In the genomic region with DNA sequence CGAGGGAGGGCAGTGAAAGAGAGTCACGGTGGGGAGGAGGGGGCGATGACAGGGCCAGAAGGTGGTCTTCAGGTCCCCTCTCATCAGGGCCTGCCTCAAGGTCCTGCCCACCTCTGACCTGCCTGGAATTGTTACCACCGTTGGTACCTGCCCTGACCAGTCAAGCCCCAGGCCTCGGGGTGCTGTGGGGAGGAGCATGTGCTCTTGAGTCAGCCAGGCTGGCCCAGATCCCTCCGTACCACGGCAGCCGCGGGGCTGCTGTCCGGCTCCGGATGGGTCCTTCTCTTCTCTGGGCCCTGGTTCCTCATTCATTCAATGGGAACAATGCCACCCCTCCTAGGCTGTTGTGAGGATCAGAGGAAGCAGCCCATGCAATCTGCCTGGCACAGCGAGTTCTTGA, we compare ENCODE assay signal across 2 cellular contexts.
TF ChIP-seq lines count a peak whose summit lies in the region.

No MANE protein-coding gene starts in this region.

TF ChIP-seq in SK-N-SH treated with all-trans-retinoic acid at 6 μM for 48 hours, 23 proteins besides CTCF, POLR2A, EP300 and RAD21 (continued from another document):
- TF ChIP-seq OSR1 (CRISPR knock-in tag; IDR thresholded peaks at IDR 0.05), result no peak
- TF ChIP-seq TCF4 (CRISPR knock-in tag; IDR thresholded peaks at IDR 0.05; ENCODE audit: borderline replicate concordance), result no peak
- no peak for TF ChIP-seq ZC3H10 (CRISPR knock-in tag; IDR thresholded peaks at IDR 0.05)
- no peak for TF ChIP-seq ARNTL (CRISPR knock-in tag; IDR thresholded peaks at IDR 0.05; ENCODE audit: borderline replicate concordance, low read depth)
- no peak for TF ChIP-seq ZFP3 (CRISPR knock-in tag; IDR thresholded peaks at IDR 0.05)
- TF ChIP-seq ISL1 (CRISPR knock-in tag; IDR thresholded peaks at IDR 0.05), result no peak
- TF ChIP-seq ESRRG (CRISPR knock-in tag; IDR thresholded peaks at IDR 0.05), result no peak
- TF ChIP-seq CSRNP3 (CRISPR knock-in tag; IDR thresholded peaks at IDR 0.05), result no peak
- no peak for TF ChIP-seq ZFP30 (CRISPR knock-in tag; IDR thresholded peaks at IDR 0.05)
- no peak for TF ChIP-seq CREB5 (CRISPR knock-in tag; IDR thresholded peaks at IDR 0.05; ENCODE audit: low read depth)
- no peak for TF ChIP-seq TOX (CRISPR knock-in tag; IDR thresholded peaks at IDR 0.05; ENCODE audit: borderline replicate concordance)
- no peak for TF ChIP-seq SNAI2 (CRISPR knock-in tag; IDR thresholded peaks at IDR 0.05)
- no peak for TF ChIP-seq ZNF70 (CRISPR knock-in tag; IDR thresholded peaks at IDR 0.05)
- TF ChIP-seq CSDC2 (CRISPR knock-in tag; IDR thresholded peaks at IDR 0.05), result no peak
- TF ChIP-seq POU6F1 (CRISPR knock-in tag; IDR thresholded peaks at IDR 0.05; ENCODE audit: borderline replicate concordance, low read depth), result no peak
- TF ChIP-seq ZNF8 (CRISPR knock-in tag; IDR thresholded peaks at IDR 0.05), result no peak
- no peak for TF ChIP-seq TSHZ2 (CRISPR knock-in tag; IDR thresholded peaks at IDR 0.05)
TF ChIP-seq in SK-N-SH treated with all-trans-retinoic acid at 6 μM for 48 hours: peak in this region for 0.

TF ChIP-seq in SK-N-SH, 30 proteins besides CTCF, POLR2A, EP300 and RAD21:
- TF ChIP-seq, protein P1, sequence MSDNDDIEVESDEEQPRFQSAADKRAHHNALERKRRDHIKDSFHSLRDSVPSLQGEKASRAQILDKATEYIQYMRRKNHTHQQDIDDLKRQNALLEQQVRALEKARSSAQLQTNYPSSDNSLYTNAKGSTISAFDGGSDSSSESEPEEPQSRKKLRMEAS (IDR thresholded peaks at IDR 0.05; ENCODE audit: low read depth), result no peak
- no peak for TF ChIP-seq PBX3 (IDR thresholded peaks at IDR 0.05)
